In the genomic region with DNA sequence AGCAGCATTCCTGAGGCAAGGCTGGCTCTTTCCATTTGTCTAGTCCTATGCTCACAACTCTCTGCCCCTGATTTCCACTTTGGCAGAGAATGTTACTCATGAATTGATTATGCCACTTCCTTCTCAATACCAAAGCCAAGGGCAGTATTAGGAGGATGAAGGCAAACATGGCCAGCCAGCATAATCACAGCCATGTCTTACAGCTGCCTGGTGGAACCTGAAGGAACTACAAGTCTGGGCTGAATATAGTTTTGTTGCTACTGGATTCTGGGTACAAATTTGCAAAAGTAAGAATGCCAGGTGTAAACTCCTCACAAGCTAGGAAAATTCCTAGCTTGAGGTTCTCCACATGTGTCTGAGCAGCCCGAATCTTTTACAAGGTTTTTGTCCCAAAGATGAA, we compare ENCODE assay signal across 9 cellular contexts. TPM values are rescaled to one million over a fixed set of nuclear protein-coding genes. Genes with fewer than 3 reads are reported as not detected.
DNase-seq lines count a peak whose midpoint lies in the region; ATAC-seq and TF ChIP-seq lines count a peak whose summit lies in the region.
"Had no signal": no experiment of that assay in that cellular context is flagged by ENCODE, and none has a peak within 500 bp of the region (broad histone marks: within the 10 kb centered on the region; RNA-seq: fewer than 3 reads in every experiment).

No MANE protein-coding gene starts in this region.

- H3K9me3 Mint-ChIP-seq in CD4-positive, alpha-beta memory T cell: peaks cover 0 to 2% (median 0%) of the 10 kb centered on the region in 8 donors

- RAD21 ChIA-PET in HCT116 (lab: Charles Lee; ENCODE audit: low non-redundant PET in 1 of 2, low total read pairs in 2 of 2, uncharacterized antibody in 2 of 2, unreplicated experiment in 2 of 2): no interaction called here

- H3K9me3 ChIP-seq in CD4-positive, alpha-beta memory T cell (ENCODE audit: control insufficient read depth in 1 of 2, low read length in 2 of 2): no peaks in the 10 kb centered on the region
- no peaks in the 10 kb centered on the region for H3K9me3 ChIP-seq in HCT116 (ENCODE audit: control insufficient read depth in 1 of 2, insufficient read depth in 1 of 2, low read depth in 1 of 2, low read length in 2 of 2)
- no peaks in the 10 kb centered on the region for H3K9me3 ChIP-seq in effector memory CD4-positive, alpha-beta T cell (ENCODE audit: control insufficient read depth, low read length)

- H3K4me3 ChIP-seq in CD4-positive, alpha-beta memory T cell (ENCODE audit: low read length in 2 of 2): no peak overlapping the region
- H3K4me3 ChIP-seq in HCT116 (replicated peaks in 1 of 2; ENCODE audit: low read depth in 1 of 2, low read length in 2 of 2) (no peak overlapping the region), WI38 (ENCODE audit: low read depth, low read length) (no peak overlapping the region), kidney epithelial cell (ENCODE audit: low read depth, low read length) (no peak overlapping the region)
- no peak overlapping the region for H3K4me3 ChIP-seq in effector memory CD4-positive, alpha-beta T cell (ENCODE audit: insufficient read depth, low read depth, low read length, poor library complexity, severe bottlenecking)

- no peak overlapping the region for H3K4me3 Mint-ChIP-seq in CD4-positive, alpha-beta memory T cell

- peaks cover 5 to 15% of the 10 kb centered on the region in 2 donors for H3K36me3 Mint-ChIP-seq in CD4-positive, alpha-beta memory T cell

- TF ChIP-seq POLR2A in HCT116 (IDR thresholded peaks at IDR 0.05; ENCODE audit: borderline replicate concordance, extremely low read depth, insufficient read depth, insufficient read length): no peak

- H3K4me1 Mint-ChIP-seq in CD4-positive, alpha-beta memory T cell: peaks cover 17 to 33% (median 24%) of the 10 kb centered on the region in 4 donors

- H3K4me1 ChIP-seq in CD4-positive, alpha-beta memory T cell (ENCODE audit: insufficient read depth, low read length): peaks cover 13% of the 10 kb centered on the region
- peaks cover 7 to 12% of the 10 kb centered on the region in 2 experiments; a peak in 3 of 4 replicates for H3K4me1 ChIP-seq in HCT116 (ENCODE audit: control insufficient read depth in 1 of 2, insufficient read depth in 2 of 2, low read length in 2 of 2)
- peaks cover 6% of the 10 kb centered on the region for H3K4me1 ChIP-seq in effector memory CD4-positive, alpha-beta T cell (ENCODE audit: control insufficient read depth, insufficient read depth, low read length, poor library complexity, severe bottlenecking)

- POLR2A ChIA-PET in CD4-positive, alpha-beta memory T cell (lab: Charles Lee; ENCODE audit: partially characterized antibody): no interaction called here
- POLR2A ChIA-PET in HCT116 (lab: Charles Lee): interaction anchor here (0.6 kb wide), 1 partner anchor 405 kb away, joined by 3 read pairs; no protein-coding TSS in a partner anchor

- no peak for ATAC-seq in HCT116
- ATAC-seq in GM19463 (IDR thresholded peaks at IDR 0.05; ENCODE audit: unreplicated experiment): no peak

- no peaks in the 10 kb centered on the region for H3K9me2 ChIP-seq in HCT116 (ENCODE audit: insufficient read depth)

- CTCF ChIA-PET in CD4-positive, alpha-beta memory T cell (lab: Charles Lee; ENCODE audit: partially characterized antibody): no interaction called here
- CTCF ChIA-PET in HCT116 (lab: Charles Lee): interaction anchor here (1.8 kb wide), 1 partner anchor 10 kb away, joined by 4 read pairs; no protein-coding TSS in a partner anchor

- no TSS peak for BruUV-seq in HCT116 (replicated peaks; lab: Mats Ljungman, UMichigan)

- H3K27ac Mint-ChIP-seq in CD4-positive, alpha-beta memory T cell: peak overlapping the region in 4 of 7 donors; percentile 2 to 64 (median 28)

- no peak for DNase-seq in CD4-positive, alpha-beta memory T cell
- no peak for DNase-seq in HCT116 (ENCODE audit: low read depth, low spot score)
- DNase-seq in kidney epithelial cell (ENCODE audit: low read depth): no peak
- no peak for DNase-seq in effector memory CD4-positive, alpha-beta T cell
- no peak for DNase-seq in DMS153 treated with DMSO at 0.1 percent for 48 hours (lab: John Stamatoyannopoulos, UW; ENCODE audit: unreplicated experiment)
- no peak for DNase-seq in AG08396 (ENCODE audit: low spot score)
- DNase-seq: aorta had no signal

- H3K79me2 ChIP-seq in HCT116 (ENCODE audit: insufficient read depth, low read length): peaks cover 24% of the 10 kb centered on the region

- H3K9ac ChIP-seq in HCT116 (ENCODE audit: low read length): no peak overlapping the region

- no peak overlapping the region for H3K27ac ChIP-seq in CD4-positive, alpha-beta memory T cell (ENCODE audit: low read depth, low read length)
- H3K27ac ChIP-seq in HCT116 (ENCODE audit: low read depth, low read length): no peak overlapping the region
- H3K27ac ChIP-seq in effector memory CD4-positive, alpha-beta T cell (ENCODE audit: insufficient read depth, low read length, poor library complexity, severe bottlenecking): no peak overlapping the region

- H3K27me3 Mint-ChIP-seq in CD4-positive, alpha-beta memory T cell: no peaks in the 10 kb centered on the region

- no peaks in the 10 kb centered on the region for H3K36me3 ChIP-seq in CD4-positive, alpha-beta memory T cell (ENCODE audit: insufficient read depth, low read length)
- H3K36me3 ChIP-seq in HCT116 (ENCODE audit: control insufficient read depth in 1 of 2, insufficient read depth in 2 of 2, low read length in 2 of 2) (no peaks in the 10 kb centered on the region; a peak in 1 of 4 replicates), kidney epithelial cell (ENCODE audit: control insufficient read depth, insufficient read depth, low read length) (no peaks in the 10 kb centered on the region)
- H3K36me3 ChIP-seq in effector memory CD4-positive, alpha-beta T cell (ENCODE audit: control insufficient read depth, insufficient read depth, low read length): no peaks in the 10 kb centered on the region

- intact Hi-C loops in CD4-positive, alpha-beta memory T cell (cut with micrococcal nuclease): loop anchor here (10.0 kb wide), 1 partner anchor 921 kb away; the partner anchor contains the start of gene PURA
- intact Hi-C loops in HCT116 (cut with micrococcal nuclease): loop anchor here (10.0 kb wide), 1 partner anchor 181 kb away; no protein-coding TSS in a partner anchor

- no peak overlapping the region for H2AFZ ChIP-seq in HCT116 (ENCODE audit: low read depth, low read length, poor library complexity, severe bottlenecking)

- H3K4me2 ChIP-seq in HCT116 (ENCODE audit: low read length): no peak overlapping the region

- no peaks in the 10 kb centered on the region for H3K27me3 ChIP-seq in CD4-positive, alpha-beta memory T cell (ENCODE audit: insufficient read depth, low read length)
- H3K27me3 ChIP-seq in HCT116 (ENCODE audit: insufficient read depth, low read length): no peaks in the 10 kb centered on the region
- no peaks in the 10 kb centered on the region for H3K27me3 ChIP-seq in kidney epithelial cell (ENCODE audit: control insufficient read depth, insufficient read depth, low read length)
- H3K27me3 ChIP-seq in effector memory CD4-positive, alpha-beta T cell (replicated peaks; ENCODE audit: control insufficient read depth, insufficient read depth, low read length, poor library complexity, severe bottlenecking): no peaks in the 10 kb centered on the region

- no peaks in the 10 kb centered on the region for H4K20me1 ChIP-seq in HCT116 (ENCODE audit: insufficient read depth)

- TF ChIP-seq CTCF in HCT116 (IDR thresholded peaks at IDR 0.05 in 2 of 3, conservative IDR thresholded peaks at IDR 0.05 in 1 of 3; ENCODE audit: borderline replicate concordance in 1 of 3, insufficient read depth in 1 of 3, low read depth in 2 of 3, low read length in 2 of 3) (peak; percentile 5 to 49 (median 39); a peak in 4 of 6 replicates), WI38 (IDR thresholded peaks at IDR 0.05; ENCODE audit: low read depth, low read length) (peak; percentile 3; the same call in 1 of the 2 replicates), kidney epithelial cell (IDR thresholded peaks at IDR 0.05; ENCODE audit: insufficient read depth, low read length, poor library complexity, severe bottlenecking) (peak; percentile 21)

- no peak for TF ChIP-seq RAD21 in HCT116 (IDR thresholded peaks at IDR 0.05; ENCODE audit: low read depth)

TF ChIP-seq in HCT116, 20 proteins besides CTCF, POLR2A, EP300 and RAD21 (continues in another document):
- TF ChIP-seq EZH2 (IDR thresholded peaks at IDR 0.05) (no peak), ZFX (IDR thresholded peaks at IDR 0.05) (no peak), EZH2phosphoT487 (IDR thresholded peaks at IDR 0.05; ENCODE audit: borderline replicate concordance) (no peak), POLR2AphosphoS5 (IDR thresholded peaks at IDR 0.05; ENCODE audit: low read depth, low read length) (no peak), SP1 (IDR thresholded peaks at IDR 0.05; ENCODE audit: low read depth) (no peak), ELF1 (IDR thresholded peaks at IDR 0.05; ENCODE audit: borderline replicate concordance, low read depth) (no peak)
- TF ChIP-seq, protein P1, sequence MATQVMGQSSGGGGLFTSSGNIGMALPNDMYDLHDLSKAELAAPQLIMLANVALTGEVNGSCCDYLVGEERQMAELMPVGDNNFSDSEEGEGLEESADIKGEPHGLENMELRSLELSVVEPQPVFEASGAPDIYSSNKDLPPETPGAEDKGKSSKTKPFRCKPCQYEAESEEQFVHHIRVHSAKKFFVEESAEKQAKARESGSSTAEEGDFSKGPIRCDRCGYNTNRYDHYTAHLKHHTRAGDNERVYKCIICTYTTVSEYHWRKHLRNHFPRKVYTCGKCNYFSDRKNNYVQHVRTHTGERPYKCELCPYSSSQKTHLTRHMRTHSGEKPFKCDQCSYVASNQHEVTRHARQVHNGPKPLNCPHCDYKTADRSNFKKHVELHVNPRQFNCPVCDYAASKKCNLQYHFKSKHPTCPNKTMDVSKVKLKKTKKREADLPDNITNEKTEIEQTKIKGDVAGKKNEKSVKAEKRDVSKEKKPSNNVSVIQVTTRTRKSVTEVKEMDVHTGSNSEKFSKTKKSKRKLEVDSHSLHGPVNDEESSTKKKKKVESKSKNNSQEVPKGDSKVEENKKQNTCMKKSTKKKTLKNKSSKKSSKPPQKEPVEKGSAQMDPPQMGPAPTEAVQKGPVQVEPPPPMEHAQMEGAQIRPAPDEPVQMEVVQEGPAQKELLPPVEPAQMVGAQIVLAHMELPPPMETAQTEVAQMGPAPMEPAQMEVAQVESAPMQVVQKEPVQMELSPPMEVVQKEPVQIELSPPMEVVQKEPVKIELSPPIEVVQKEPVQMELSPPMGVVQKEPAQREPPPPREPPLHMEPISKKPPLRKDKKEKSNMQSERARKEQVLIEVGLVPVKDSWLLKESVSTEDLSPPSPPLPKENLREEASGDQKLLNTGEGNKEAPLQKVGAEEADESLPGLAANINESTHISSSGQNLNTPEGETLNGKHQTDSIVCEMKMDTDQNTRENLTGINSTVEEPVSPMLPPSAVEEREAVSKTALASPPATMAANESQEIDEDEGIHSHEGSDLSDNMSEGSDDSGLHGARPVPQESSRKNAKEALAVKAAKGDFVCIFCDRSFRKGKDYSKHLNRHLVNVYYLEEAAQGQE (IDR thresholded peaks at IDR 0.05; ENCODE audit: low read depth): no peak

RNA-seq across cellular contexts. Expression of gene SIL1, which starts 4.2 kb away (rescaled TPM):
- total RNA-seq in CD4-positive, alpha-beta memory T cell: 10 to 100 TPM; 16.4 to 16.7 TPM
- polyA plus RNA-seq in CD4-positive, alpha-beta memory T cell: 10 to 100 TPM; 12.2 to 12.3 TPM
- total RNA-seq in HCT116 (2021; ENCODE audit: unreplicated experiment): 34.0 TPM
- 36.6 and 63.3 TPM in 2 replicates for polyA plus RNA-seq in HCT116 (2012)
- total RNA-seq in kidney epithelial cell: 27.3 and 29.9 TPM in 2 replicates
